Comparison of ENCODE assay signal across 1 cellular context in the genomic region with DNA sequence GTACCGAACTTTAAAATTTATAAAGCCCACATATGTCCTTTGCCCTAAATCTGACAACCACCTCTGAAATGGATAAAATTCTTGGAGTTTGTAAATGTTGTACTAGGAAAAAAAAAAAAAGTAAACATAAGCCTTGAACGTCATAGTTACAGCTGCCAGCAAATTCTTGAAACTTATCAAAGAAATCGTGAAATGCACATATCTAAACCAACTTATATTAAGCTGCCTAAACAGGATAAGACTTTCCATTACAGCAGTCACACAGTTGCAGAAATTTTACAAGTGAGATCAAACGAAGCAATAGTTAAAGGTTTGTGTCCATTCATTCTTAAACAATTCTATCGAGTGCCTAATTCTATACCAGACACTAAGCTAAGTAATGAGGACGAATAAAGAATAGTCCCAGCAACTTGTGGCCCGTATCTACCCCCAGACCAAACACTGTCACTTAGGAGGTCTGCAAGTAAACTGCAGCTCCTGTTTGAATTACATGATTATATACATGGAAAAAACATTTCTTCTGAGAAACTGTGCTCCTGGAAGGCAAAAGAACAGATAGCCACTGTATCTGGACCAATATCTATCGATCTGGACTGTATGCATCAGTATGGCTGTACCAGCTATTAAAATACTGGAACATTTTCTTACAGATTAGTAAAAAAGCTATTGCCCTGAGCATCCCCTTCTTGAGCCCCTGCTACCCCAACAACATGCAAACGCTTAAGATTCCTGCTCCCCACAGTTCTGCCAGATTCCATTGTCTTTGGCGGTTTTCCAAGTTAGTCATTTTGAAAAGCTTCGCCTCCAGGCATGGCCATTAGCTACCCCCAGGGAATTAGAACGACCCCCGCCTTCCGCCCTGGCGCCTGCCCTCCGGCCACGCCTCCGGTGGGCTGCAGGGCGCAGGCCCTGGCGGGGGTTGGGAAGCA.
TF ChIP-seq lines count a peak whose summit lies in the region.

No MANE protein-coding gene starts in this region.

TF ChIP-seq in WTC11, 78 proteins besides CTCF, POLR2A, EP300 and RAD21 (continued from another document):
- TF ChIP-seq, protein P1, sequence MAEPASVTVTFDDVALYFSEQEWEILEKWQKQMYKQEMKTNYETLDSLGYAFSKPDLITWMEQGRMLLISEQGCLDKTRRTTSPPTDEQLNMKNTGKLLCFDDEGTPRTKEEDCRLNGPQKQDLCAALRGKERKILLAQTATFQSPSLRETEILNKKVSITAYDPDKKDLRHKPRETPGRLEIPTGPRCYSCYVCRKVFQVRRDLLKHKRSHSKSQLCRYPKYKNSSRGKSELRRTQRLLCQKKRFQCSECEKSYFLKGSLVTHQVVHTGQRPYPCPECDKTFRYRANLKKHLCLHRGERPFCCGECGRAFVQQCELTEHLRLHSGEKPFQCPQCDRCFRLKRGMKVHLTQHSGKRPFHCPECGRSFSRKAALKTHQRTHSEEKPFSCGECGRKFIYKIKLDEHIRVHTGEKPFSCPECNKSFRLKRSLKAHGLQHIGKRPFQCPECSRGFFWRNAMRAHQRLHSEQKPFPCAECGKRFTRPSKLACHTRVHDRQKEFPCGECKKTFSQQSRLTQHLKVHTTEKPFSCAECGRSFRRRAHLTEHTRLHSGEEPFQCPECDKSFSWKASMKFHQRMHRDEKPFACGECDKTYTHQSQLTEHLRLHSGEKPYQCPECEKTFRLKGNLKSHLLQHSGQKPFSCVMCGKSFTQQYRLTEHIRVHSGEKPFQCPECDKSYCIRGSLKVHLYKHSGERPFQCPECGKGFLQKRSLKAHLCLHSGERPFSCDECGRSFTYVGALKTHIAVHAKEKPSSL (CRISPR knock-in tag; conservative IDR thresholded peaks at IDR 0.05): no peak
- TF ChIP-seq E2F1 (CRISPR knock-in tag; IDR thresholded peaks at IDR 0.05) (no peak), OVOL2 (CRISPR knock-in tag; IDR thresholded peaks at IDR 0.05; ENCODE audit: borderline replicate concordance) (no peak), CREB1 (CRISPR knock-in tag; IDR thresholded peaks at IDR 0.05) (no peak), ZNF317 (CRISPR knock-in tag; IDR thresholded peaks at IDR 0.05; ENCODE audit: borderline replicate concordance, low read depth) (no peak), ELF4 (CRISPR knock-in tag; IDR thresholded peaks at IDR 0.05; ENCODE audit: low read depth) (no peak), AR (CRISPR knock-in tag; IDR thresholded peaks at IDR 0.05) (no peak), JUN (CRISPR knock-in tag; IDR thresholded peaks at IDR 0.05) (no peak), ZNF263 (CRISPR knock-in tag; IDR thresholded peaks at IDR 0.05; ENCODE audit: low read depth) (no peak), TP53 (CRISPR knock-in tag; IDR thresholded peaks at IDR 0.05) (no peak)
- TF ChIP-seq, protein P2, sequence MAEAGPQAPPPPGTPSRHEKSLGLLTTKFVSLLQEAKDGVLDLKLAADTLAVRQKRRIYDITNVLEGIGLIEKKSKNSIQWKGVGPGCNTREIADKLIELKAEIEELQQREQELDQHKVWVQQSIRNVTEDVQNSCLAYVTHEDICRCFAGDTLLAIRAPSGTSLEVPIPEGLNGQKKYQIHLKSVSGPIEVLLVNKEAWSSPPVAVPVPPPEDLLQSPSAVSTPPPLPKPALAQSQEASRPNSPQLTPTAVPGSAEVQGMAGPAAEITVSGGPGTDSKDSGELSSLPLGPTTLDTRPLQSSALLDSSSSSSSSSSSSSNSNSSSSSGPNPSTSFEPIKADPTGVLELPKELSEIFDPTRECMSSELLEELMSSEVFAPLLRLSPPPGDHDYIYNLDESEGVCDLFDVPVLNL (CRISPR knock-in tag; IDR thresholded peaks at IDR 0.05; ENCODE audit: borderline replicate concordance, low read depth): no peak
